1 cellular context compared by ENCODE assay signal in the genomic region with DNA sequence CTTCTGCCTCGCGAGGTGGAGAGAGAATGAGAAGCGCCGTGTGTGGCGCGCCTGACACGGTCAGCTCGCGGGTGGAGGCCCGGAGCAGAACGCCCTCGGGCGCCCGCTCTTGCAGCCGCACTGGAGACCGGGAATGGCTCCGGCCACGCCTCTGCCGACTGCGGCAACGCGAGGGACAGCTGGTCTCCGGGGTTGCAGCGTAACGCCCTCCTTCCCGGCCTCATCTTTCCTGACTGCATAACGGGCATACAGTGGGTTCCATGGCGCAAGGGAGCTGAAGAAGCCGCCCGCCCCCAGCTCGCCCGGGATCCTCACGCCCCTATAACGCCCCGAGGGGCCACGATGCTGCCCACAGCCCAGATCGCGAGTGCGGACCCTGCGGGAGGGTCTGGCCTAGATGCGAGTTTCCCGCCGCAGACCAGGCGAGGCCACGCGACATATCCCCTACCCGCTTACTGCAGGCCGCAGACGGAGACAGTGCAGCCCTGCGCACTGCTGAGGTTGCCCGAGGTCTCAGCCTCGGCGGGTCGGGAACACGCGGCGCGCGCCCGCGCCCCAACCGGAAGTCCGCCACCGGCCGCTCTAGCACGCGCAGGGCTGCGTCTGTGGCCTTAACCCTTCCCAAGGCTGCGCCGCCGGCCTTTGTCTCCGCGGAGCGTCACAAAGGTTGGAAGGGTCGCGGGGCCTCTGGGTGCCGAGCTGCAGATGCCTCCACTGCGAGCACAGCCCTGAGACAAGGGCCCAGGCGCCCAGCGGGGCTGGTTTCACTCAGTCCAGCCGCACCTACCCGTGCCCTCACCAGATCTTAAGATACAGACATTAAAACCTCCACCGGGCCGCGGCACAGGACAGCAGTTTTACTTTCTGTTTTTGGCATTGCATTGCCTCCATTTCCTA.
TF ChIP-seq lines count a peak whose summit lies in the region.

No MANE protein-coding gene starts in this region.

TF ChIP-seq in K562, 482 proteins besides CTCF, POLR2A, EP300 and RAD21 (continued from another document and continues in another):
- TF ChIP-seq, protein P1, sequence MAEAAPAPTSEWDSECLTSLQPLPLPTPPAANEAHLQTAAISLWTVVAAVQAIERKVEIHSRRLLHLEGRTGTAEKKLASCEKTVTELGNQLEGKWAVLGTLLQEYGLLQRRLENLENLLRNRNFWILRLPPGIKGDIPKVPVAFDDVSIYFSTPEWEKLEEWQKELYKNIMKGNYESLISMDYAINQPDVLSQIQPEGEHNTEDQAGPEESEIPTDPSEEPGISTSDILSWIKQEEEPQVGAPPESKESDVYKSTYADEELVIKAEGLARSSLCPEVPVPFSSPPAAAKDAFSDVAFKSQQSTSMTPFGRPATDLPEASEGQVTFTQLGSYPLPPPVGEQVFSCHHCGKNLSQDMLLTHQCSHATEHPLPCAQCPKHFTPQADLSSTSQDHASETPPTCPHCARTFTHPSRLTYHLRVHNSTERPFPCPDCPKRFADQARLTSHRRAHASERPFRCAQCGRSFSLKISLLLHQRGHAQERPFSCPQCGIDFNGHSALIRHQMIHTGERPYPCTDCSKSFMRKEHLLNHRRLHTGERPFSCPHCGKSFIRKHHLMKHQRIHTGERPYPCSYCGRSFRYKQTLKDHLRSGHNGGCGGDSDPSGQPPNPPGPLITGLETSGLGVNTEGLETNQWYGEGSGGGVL (CRISPR knock-in tag; IDR thresholded peaks at IDR 0.05): no peak
- no peak for TF ChIP-seq BDP1 (IDR thresholded peaks at IDR 0.05; ENCODE audit: insufficient read depth, insufficient read length)
- TF ChIP-seq, protein P2, sequence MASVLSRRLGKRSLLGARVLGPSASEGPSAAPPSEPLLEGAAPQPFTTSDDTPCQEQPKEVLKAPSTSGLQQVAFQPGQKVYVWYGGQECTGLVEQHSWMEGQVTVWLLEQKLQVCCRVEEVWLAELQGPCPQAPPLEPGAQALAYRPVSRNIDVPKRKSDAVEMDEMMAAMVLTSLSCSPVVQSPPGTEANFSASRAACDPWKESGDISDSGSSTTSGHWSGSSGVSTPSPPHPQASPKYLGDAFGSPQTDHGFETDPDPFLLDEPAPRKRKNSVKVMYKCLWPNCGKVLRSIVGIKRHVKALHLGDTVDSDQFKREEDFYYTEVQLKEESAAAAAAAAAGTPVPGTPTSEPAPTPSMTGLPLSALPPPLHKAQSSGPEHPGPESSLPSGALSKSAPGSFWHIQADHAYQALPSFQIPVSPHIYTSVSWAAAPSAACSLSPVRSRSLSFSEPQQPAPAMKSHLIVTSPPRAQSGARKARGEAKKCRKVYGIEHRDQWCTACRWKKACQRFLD (CRISPR knock-in tag; IDR thresholded peaks at IDR 0.05): peak; percentile 63; the same call in 1 of the 2 replicates
- TF ChIP-seq SNRNP70 (optimal IDR thresholded peaks at IDR 0.05; ENCODE audit: low read depth, low read length): no peak
- TF ChIP-seq, protein P3, sequence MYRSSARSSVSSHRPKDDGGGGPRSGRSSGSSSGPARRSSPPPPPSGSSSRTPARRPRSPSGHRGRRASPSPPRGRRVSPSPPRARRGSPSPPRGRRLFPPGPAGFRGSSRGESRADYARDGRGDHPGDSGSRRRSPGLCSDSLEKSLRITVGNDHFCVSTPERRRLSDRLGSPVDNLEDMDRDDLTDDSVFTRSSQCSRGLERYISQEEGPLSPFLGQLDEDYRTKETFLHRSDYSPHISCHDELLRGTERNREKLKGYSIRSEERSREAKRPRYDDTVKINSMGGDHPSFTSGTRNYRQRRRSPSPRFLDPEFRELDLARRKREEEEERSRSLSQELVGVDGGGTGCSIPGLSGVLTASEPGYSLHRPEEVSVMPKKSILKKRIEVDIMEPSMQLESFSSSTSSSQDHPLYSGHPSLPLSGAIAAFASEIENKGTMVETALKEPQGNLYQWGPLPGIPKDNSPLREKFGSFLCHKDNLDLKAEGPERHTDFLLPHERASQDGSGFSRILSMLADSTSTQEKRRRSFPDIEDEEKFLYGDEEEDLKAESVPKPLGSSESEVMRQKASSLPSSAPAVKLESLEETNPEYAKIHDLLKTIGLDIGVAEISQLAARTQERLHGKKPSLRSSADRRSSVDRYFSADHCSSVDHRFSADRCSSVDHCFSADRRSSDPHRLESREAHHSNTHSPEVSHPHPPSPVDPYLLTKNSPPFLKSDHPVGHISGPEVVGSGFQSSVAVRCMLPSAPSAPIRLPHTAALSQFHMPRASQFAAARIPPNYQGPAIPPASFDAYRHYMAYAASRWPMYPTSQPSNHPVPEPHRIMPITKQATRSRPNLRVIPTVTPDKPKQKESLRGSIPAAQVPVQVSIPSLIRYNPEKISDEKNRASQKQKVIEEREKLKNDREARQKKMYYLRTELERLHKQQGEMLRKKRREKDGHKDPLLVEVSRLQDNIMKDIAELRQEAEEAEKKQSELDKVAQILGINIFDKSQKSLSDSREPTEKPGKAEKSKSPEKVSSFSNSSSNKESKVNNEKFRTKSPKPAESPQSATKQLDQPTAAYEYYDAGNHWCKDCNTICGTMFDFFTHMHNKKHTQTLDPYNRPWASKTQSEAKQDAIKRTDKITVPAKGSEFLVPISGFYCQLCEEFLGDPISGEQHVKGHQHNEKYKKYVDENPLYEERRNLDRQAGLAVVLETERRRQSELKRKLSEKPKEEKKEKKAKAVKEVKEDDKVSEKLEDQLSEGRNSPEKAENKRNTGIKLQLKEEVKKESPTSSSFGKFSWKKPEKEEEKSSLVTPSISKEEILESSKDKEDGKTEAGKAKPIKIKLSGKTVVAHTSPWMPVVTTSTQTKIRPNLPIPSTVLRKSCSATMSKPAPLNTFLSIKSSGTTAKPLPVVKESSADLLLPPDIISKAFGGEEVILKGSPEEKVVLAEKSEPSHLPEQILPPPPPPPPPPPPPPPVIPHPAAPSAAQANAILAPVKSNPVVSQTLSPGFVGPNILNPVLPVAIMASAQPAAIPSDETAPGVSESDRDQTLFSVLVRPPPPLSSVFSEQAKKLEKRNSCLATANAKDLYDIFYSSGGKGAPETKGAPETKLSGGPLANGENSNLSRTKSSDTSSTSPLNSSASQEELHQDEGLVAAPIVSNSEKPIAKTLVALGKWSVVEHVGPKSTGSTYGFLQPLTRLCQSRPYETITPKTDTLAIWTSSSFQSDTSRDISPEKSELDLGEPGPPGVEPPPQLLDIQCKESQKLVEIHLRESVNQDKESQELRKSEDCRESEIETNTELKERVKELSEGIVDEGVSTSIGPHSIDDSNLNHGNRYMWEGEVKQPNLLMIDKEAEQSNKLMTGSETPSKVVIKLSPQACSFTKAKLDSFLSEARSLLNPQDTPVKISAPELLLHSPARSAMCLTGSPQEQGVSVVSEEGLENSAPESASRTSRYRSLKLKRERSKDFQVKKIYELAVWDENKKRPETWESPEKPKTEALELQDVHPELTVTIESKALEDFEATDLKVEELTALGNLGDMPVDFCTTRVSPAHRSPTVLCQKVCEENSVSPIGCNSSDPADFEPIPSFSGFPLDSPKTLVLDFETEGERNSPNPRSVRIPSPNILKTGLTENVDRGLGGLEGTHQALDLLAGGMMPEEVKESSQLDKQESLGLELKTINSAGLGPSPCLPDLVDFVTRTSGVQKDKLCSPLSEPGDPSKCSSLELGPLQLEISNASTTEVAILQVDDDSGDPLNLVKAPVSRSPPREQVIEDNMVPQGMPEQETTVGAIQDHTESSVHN (IDR thresholded peaks at IDR 0.05; ENCODE audit: borderline replicate concordance in 1 of 2, low read depth in 1 of 2): no peak
- TF ChIP-seq, protein P4, sequence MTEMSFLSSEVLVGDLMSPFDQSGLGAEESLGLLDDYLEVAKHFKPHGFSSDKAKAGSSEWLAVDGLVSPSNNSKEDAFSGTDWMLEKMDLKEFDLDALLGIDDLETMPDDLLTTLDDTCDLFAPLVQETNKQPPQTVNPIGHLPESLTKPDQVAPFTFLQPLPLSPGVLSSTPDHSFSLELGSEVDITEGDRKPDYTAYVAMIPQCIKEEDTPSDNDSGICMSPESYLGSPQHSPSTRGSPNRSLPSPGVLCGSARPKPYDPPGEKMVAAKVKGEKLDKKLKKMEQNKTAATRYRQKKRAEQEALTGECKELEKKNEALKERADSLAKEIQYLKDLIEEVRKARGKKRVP (CRISPR knock-in tag; IDR thresholded peaks at IDR 0.05): no peak
- TF ChIP-seq MTA2 (IDR thresholded peaks at IDR 0.05; ENCODE audit: low read depth): no peak
- TF ChIP-seq, protein P5, sequence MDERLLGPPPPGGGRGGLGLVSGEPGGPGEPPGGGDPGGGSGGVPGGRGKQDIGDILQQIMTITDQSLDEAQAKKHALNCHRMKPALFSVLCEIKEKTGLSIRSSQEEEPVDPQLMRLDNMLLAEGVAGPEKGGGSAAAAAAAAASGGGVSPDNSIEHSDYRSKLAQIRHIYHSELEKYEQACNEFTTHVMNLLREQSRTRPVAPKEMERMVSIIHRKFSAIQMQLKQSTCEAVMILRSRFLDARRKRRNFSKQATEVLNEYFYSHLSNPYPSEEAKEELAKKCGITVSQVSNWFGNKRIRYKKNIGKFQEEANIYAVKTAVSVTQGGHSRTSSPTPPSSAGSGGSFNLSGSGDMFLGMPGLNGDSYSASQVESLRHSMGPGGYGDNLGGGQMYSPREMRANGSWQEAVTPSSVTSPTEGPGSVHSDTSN (CRISPR knock-in tag; IDR thresholded peaks at IDR 0.05; ENCODE audit: low read depth): no peak
- TF ChIP-seq, protein P5 (tag; conservative IDR thresholded peaks at IDR 0.05; ENCODE audit: low read depth): no peak
- TF ChIP-seq NCOA1 (IDR thresholded peaks at IDR 0.05; ENCODE audit: low read depth): peak; percentile 33; the same call in 1 of the 2 replicates
- TF ChIP-seq, protein P6, sequence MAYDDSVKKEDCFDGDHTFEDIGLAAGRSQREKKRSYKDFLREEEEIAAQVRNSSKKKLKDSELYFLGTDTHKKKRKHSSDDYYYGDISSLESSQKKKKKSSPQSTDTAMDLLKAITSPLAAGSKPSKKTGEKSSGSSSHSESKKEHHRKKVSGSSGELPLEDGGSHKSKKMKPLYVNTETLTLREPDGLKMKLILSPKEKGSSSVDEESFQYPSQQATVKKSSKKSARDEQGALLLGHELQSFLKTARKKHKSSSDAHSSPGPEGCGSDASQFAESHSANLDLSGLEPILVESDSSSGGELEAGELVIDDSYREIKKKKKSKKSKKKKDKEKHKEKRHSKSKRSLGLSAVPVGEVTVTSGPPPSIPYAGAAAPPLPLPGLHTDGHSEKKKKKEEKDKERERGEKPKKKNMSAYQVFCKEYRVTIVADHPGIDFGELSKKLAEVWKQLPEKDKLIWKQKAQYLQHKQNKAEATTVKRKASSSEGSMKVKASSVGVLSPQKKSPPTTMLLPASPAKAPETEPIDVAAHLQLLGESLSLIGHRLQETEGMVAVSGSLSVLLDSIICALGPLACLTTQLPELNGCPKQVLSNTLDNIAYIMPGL (CRISPR knock-in tag; IDR thresholded peaks at IDR 0.05): no peak
- TF ChIP-seq, protein P7, sequence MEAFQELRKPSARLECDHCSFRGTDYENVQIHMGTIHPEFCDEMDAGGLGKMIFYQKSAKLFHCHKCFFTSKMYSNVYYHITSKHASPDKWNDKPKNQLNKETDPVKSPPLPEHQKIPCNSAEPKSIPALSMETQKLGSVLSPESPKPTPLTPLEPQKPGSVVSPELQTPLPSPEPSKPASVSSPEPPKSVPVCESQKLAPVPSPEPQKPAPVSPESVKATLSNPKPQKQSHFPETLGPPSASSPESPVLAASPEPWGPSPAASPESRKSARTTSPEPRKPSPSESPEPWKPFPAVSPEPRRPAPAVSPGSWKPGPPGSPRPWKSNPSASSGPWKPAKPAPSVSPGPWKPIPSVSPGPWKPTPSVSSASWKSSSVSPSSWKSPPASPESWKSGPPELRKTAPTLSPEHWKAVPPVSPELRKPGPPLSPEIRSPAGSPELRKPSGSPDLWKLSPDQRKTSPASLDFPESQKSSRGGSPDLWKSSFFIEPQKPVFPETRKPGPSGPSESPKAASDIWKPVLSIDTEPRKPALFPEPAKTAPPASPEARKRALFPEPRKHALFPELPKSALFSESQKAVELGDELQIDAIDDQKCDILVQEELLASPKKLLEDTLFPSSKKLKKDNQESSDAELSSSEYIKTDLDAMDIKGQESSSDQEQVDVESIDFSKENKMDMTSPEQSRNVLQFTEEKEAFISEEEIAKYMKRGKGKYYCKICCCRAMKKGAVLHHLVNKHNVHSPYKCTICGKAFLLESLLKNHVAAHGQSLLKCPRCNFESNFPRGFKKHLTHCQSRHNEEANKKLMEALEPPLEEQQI (IDR thresholded peaks at IDR 0.05): no peak
- 0 out of 2 replicates have a peak, but pooled peaks have one; percentile 44 for TF ChIP-seq SMARCE1 (IDR thresholded peaks at IDR 0.05)
- TF ChIP-seq, protein P8, sequence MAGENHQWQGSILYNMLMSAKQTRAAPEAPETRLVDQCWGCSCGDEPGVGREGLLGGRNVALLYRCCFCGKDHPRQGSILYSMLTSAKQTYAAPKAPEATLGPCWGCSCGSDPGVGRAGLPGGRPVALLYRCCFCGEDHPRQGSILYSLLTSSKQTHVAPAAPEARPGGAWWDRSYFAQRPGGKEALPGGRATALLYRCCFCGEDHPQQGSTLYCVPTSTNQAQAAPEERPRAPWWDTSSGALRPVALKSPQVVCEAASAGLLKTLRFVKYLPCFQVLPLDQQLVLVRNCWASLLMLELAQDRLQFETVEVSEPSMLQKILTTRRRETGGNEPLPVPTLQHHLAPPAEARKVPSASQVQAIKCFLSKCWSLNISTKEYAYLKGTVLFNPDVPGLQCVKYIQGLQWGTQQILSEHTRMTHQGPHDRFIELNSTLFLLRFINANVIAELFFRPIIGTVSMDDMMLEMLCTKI (IDR thresholded peaks at IDR 0.05; ENCODE audit: partially characterized antibody): no peak
- peak; percentile 73; the same call in 1 of the 2 replicates for TF ChIP-seq MBD2 (IDR thresholded peaks at IDR 0.05; ENCODE audit: borderline replicate concordance, low read depth)
- 0 out of 2 replicates have a peak, but pooled peaks have one; percentile 41 for TF ChIP-seq HIVEP1 (CRISPR knock-in tag; IDR thresholded peaks at IDR 0.05)
- TF ChIP-seq ZNF124 (CRISPR knock-in tag; IDR thresholded peaks at IDR 0.05): no peak
- no peak for TF ChIP-seq RFX5 (IDR thresholded peaks at IDR 0.05; ENCODE audit: low read depth, low read length)
- TF ChIP-seq PHF20 (IDR thresholded peaks at IDR 0.05; ENCODE audit: partially characterized antibody): peak; percentile 82
- TF ChIP-seq LARP7 (IDR thresholded peaks at IDR 0.05): no peak
- TF ChIP-seq JUN (IDR thresholded peaks at IDR 0.05; ENCODE audit: borderline replicate concordance, low read depth, low read length): 0 out of 2 replicates have a peak, but pooled peaks have one; percentile 25
- no peak for TF ChIP-seq JUN (CRISPR knock-in tag; IDR thresholded peaks at IDR 0.05; ENCODE audit: borderline replicate concordance)
- TF ChIP-seq, protein P9, sequence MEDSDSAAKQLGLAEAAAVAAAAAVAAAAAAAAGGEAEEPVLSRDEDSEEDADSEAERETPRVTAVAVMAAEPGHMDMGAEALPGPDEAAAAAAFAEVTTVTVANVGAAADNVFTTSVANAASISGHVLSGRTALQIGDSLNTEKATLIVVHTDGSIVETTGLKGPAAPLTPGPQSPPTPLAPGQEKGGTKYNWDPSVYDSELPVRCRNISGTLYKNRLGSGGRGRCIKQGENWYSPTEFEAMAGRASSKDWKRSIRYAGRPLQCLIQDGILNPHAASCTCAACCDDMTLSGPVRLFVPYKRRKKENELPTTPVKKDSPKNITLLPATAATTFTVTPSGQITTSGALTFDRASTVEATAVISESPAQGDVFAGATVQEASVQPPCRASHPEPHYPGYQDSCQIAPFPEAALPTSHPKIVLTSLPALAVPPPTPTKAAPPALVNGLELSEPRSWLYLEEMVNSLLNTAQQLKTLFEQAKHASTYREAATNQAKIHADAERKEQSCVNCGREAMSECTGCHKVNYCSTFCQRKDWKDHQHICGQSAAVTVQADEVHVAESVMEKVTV (CRISPR knock-in tag; IDR thresholded peaks at IDR 0.05): no peak
